Comparison of ENCODE assay signal across 9 cellular contexts in genomic region chr6:138593100-138593877, GRCh38.
DNase-seq lines count a peak whose midpoint lies in the region; ATAC-seq, FAIRE-seq and TF ChIP-seq lines count a peak whose summit lies in the region.
"Had no signal": no experiment of that assay in that cellular context is flagged by ENCODE, and none has a peak within 500 bp of the region (broad histone marks: within the 10 kb centered on the region; RNA-seq: fewer than 3 reads in every experiment).

No MANE protein-coding gene starts in this region.

- peak overlapping the region; percentile 15 to 77 (median 65) for H3K4me3 Mint-ChIP-seq in brain

- no peaks in the 10 kb centered on the region for H3K36me3 Mint-ChIP-seq in brain

- peak overlapping the region; percentile 52 for H3K4me3 ChIP-seq in AG10803 (ENCODE audit: low read length)
- H3K4me3 ChIP-seq: K562 had no signal

- H3K27me3 Mint-ChIP-seq in brain, result peaks cover 6% of the 10 kb centered on the region

- peak; percentile 95 for DNase-seq in AG10803 (ENCODE audit: low read depth)
- peak; percentile 26 for DNase-seq in GM19239 (ENCODE audit: insufficient read length, low spot score)
- peak; percentile 18 for DNase-seq in SIG-M5 (lab: John Stamatoyannopoulos, UW)
- DNase-seq in stimulated activated CD4-positive, alpha-beta T cell treated with anti-CD3 and anti-CD28 coated beads, Interleukin-4, amount 100 ng/mL, for 24 hours, result peak; percentile 59
- DNase-seq in NCI-H345 treated with DMSO at 0.1 percent for 48 hours (lab: John Stamatoyannopoulos, UW; ENCODE audit: unreplicated experiment), result no peak

- TF ChIP-seq CTCF in AG10803 (conservative IDR thresholded peaks at IDR 0.05; ENCODE audit: low read length) (no peak), brain (conservative IDR thresholded peaks at IDR 0.05) (no peak)

- FAIRE-seq in GM19239 (lab: Jason Lieb, UNC), result peak; percentile 92
- FAIRE-seq: K562 had no signal

- ATAC-seq in HG03159 (IDR thresholded peaks at IDR 0.05; ENCODE audit: unreplicated experiment), result peak; percentile 76
- ATAC-seq: K562 had no signal

- peaks cover 51% of the 10 kb centered on the region for H3K4me1 Mint-ChIP-seq in brain

- peak overlapping the region; percentile 61 to 94 (median 82) for H3K27ac Mint-ChIP-seq in brain

- peak overlapping the region; percentile 35 for H3K27ac ChIP-seq in layer of hippocampus (ENCODE audit: low read depth, low read length)

- H3K9me3 Mint-ChIP-seq in brain, result peaks cover 0 to 3% (median 0%) of the 10 kb centered on the region in 5 experiments

- no peaks in the 10 kb centered on the region for H3K27me3 ChIP-seq in layer of hippocampus (ENCODE audit: control insufficient read depth, insufficient read depth, low read length)
